8 cellular contexts compared by ENCODE assay signal in genomic region chr15:31396881-31397560, GRCh38.
A peak's percentile ranks its signal among the peaks of the same experiment; 100 is the strongest.
DNase-seq lines count a peak whose midpoint lies in the region; ATAC-seq and TF ChIP-seq lines count a peak whose summit lies in the region.

No MANE protein-coding gene starts in this region.

- peak overlapping the region; percentile 62; the same call in 1 of the 2 replicates for H3K27ac ChIP-seq in HUES6 (ENCODE audit: low read depth, low read length)

- no peaks in the 10 kb centered on the region for H3K9me3 Mint-ChIP-seq in nephron progenitor cell

- peak overlapping the region; percentile 40 for H3K9ac ChIP-seq in HUES6 (ENCODE audit: low read length)

- no peaks in the 10 kb centered on the region for H3K27me3 ChIP-seq in BE2C
- H3K27me3 ChIP-seq in HUES6 (ENCODE audit: control insufficient read depth, insufficient read depth, low read length), result peaks cover 17% of the 10 kb centered on the region

- peak overlapping the region; percentile 66 for H3K4me3 Mint-ChIP-seq in nephron progenitor cell

- H3K9me3 ChIP-seq in BE2C, result no peaks in the 10 kb centered on the region
- H3K9me3 ChIP-seq in HUES6 (ENCODE audit: control insufficient read depth, insufficient read depth, low read depth, low read length), result no peaks in the 10 kb centered on the region

- H3K4me1 ChIP-seq in BE2C (peaks cover 43% of the 10 kb centered on the region), HUES6 (ENCODE audit: control insufficient read depth, insufficient read depth, low read length) (peaks cover 28% of the 10 kb centered on the region)

- no peak for ATAC-seq in GM21717 (IDR thresholded peaks at IDR 0.05; ENCODE audit: unreplicated experiment)

- DNase-seq in BE2C, result peak; percentile 99
- peak; percentile 80 for DNase-seq in SHP77 treated with DMSO at 0.1 percent for 48 hours (lab: John Stamatoyannopoulos, UW)
- DNase-seq in fibroblast of the aortic adventitia (ENCODE audit: low read depth), result peak; percentile 83
- peak; percentile 87 for DNase-seq in nephron progenitor cell
- no peak for DNase-seq in DMS114 treated with DMSO at 0.1 percent for 48 hours (lab: John Stamatoyannopoulos, UW; ENCODE audit: unreplicated experiment)
- no peak for DNase-seq in SKM-1 treated with dmso at 0.1 percent for 144 hours (lab: John Stamatoyannopoulos, UW; ENCODE audit: unreplicated experiment)

- peaks cover 55% of the 10 kb centered on the region for H3K4me1 Mint-ChIP-seq in nephron progenitor cell

- H3K36me3 ChIP-seq in BE2C (no peaks in the 10 kb centered on the region), HUES6 (ENCODE audit: control insufficient read depth, insufficient read depth, low read length) (no peaks in the 10 kb centered on the region)

- H3K4me3 ChIP-seq in BE2C (ENCODE audit: low read depth, low read length), result peak overlapping the region; percentile 36; the same call in 1 of the 2 replicates
- peak overlapping the region; percentile 12; the same call in 1 of the 2 replicates for H3K4me3 ChIP-seq in HUES6 (ENCODE audit: low read depth, low read length)
- H3K4me3 ChIP-seq in fibroblast of the aortic adventitia (ENCODE audit: low read depth, low read length), result no peak overlapping the region

- no peaks in the 10 kb centered on the region for H3K36me3 Mint-ChIP-seq in nephron progenitor cell (ENCODE audit: low read depth)

- H3K27me3 Mint-ChIP-seq in nephron progenitor cell (ENCODE audit: low read depth, poor library complexity), result peaks cover 36% of the 10 kb centered on the region

- peak overlapping the region; percentile 64 for H3K27ac Mint-ChIP-seq in nephron progenitor cell

- 0 out of 2 replicates have a peak, but pooled peaks have one; percentile 4 for TF ChIP-seq CTCF in BE2C (IDR thresholded peaks at IDR 0.05; ENCODE audit: low read depth, low read length)
- no peak for TF ChIP-seq CTCF in fibroblast of the aortic adventitia (IDR thresholded peaks at IDR 0.05; ENCODE audit: insufficient read depth, low read length)
- TF ChIP-seq CTCF in nephron progenitor cell (IDR thresholded peaks at IDR 0.05), result no peak

Comparison
In these comparisons a context has a peak if more than half of its experiments do, and no peak if none do; other contexts are left out.
1. DNase-seq: peak in BE2C (single experiment), SHP77 treated with DMSO at 0.1 percent for 48 hours (single experiment), fibroblast of the aortic adventitia (single experiment) and nephron progenitor cell (single experiment); none in DMS114 treated with DMSO at 0.1 percent for 48 hours (single experiment) and SKM-1 treated with dmso at 0.1 percent for 144 hours (single experiment).